Comparison of ENCODE assay signal across 10 cellular contexts in the genomic region with DNA sequence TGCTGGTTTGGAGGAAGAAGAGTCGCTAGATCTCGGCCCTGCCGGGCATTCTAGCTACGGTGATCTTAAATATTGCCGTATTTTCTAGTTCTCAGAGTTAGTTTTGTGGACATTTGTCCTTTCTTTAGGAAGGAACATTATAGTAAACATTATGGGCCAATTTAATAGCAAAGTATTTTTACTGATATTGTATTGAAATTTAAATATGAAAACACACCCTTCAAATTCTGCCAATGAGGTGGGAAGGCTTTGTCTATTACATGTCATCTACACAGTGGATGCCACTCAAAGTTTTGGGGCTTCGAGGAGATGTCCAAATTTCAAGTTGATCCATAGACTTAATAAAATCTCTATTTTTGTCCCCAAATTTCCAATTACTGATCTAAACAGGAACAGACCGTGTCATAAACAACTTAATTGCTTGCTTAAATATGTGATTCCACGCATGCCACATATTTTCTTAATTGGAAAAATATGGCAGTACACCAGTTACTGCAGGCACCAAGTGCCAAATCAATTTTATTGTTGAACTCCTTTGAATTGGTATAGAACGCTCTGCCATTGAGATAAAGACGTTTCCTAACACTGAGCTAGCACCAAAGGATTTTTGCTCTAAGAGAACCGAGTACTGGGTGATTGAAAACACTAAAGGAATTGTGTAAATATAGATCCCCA. TPM values are rescaled to one million over a fixed set of nuclear protein-coding genes. Genes with fewer than 3 reads are reported as not detected.
DNase-seq lines count a peak whose midpoint lies in the region; ATAC-seq, FAIRE-seq and TF ChIP-seq lines count a peak whose summit lies in the region.
"Had no signal": no experiment of that assay in that cellular context is flagged by ENCODE, and none has a peak within 500 bp of the region (broad histone marks: within the 10 kb centered on the region; RNA-seq: fewer than 3 reads in every experiment).

No MANE protein-coding gene starts in this region.

- WGBS in esophagus muscularis mucosa: 40% methylated on average over 11 of the region's 11 CpGs
- WGBS in smooth muscle cell (ENCODE audit: low lambda C conversion rate): 17% methylated on average over 11 of the region's 11 CpGs
- whole genome bisulfite sequencing in ovary, 3 donors: 35 to 39% (median 38%) methylated on average over 11 of the region's 11 CpGs

- H3K27ac ChIP-seq in Panc1 (ENCODE audit: low read length) (no peak overlapping the region), esophagus muscularis mucosa (replicated peaks in 1 of 4) (no peak overlapping the region), smooth muscle cell (ENCODE audit: low read depth) (no peak overlapping the region), ovary (no peak overlapping the region)

- peak overlapping the region; percentile 88 for H3K4me2 ChIP-seq in smooth muscle cell

- CTCF ChIA-PET in Panc1 (lab: Charles Lee): no interaction called here

- peak overlapping the region; percentile 69 to 79; a peak in 3 of 4 replicates for H3K4me3 ChIP-seq in Panc1 (ENCODE audit: low read depth in 2 of 2, low read length in 2 of 2)
- H3K4me3 ChIP-seq in esophagus muscularis mucosa: peak overlapping the region; percentile 37 to 64 (median 51)
- peak overlapping the region; percentile 57 for H3K4me3 ChIP-seq in smooth muscle cell
- H3K4me3 ChIP-seq in ovary: no peak overlapping the region

- BruUV-seq in Panc1 (replicated peaks; lab: Mats Ljungman, UMichigan): TSS peak; percentile 66

- H4K20me1 ChIP-seq in smooth muscle cell (ENCODE audit: low read depth): no peaks in the 10 kb centered on the region

- no peaks in the 10 kb centered on the region for H3K9me3 Mint-ChIP-seq in T-helper 2 cell treated with Interferon-gamma antibody and Interleukin-4, amounts not matched to agents 5 μg/mL and 100 μg/mL, for 36 hours

- TF ChIP-seq EP300 in esophagus muscularis mucosa (IDR thresholded peaks at IDR 0.05) (no peak), ovary (IDR thresholded peaks at IDR 0.05) (no peak)

- in situ Hi-C loops in Panc1 (cut with HindIII; ENCODE audit: low pct_unique_long_range_greater_than_20kb, low sequenced_read_pairs): no loop called here

- intact Hi-C loops in Panc1 (cut with micrococcal nuclease; ENCODE audit: unreplicated experiment): loop anchor here (10.0 kb wide), 1 partner anchor 210 kb away; no protein-coding TSS in a partner anchor
- intact Hi-C loops in esophagus muscularis mucosa (cut with DNase I): no loop called here
- intact Hi-C loops in ovary (cut with DNase I): no loop called here

- no peaks in the 10 kb centered on the region for H3F3A ChIP-seq in smooth muscle cell (ENCODE audit: low read depth)

- H3K4me3 Mint-ChIP-seq in T-helper 2 cell treated with Interferon-gamma antibody and Interleukin-4, amounts not matched to agents 5 μg/mL and 100 μg/mL, for 36 hours: peak overlapping the region; percentile 61

- DNase-seq in T-helper 2 cell treated with Interferon-gamma antibody and Interleukin-4, amounts not matched to agents 5 μg/mL and 100 μg/mL, for 36 hours (ENCODE audit: low spot score): no peak
- no peak for DNase-seq in T-helper 2 cell
- no peak for DNase-seq in Panc1 (ENCODE audit: low read depth, low spot score)
- DNase-seq in esophagus muscularis mucosa (ENCODE audit: extremely low spot score): no peak
- no peak for DNase-seq in smooth muscle cell (lab: John Stamatoyannopoulos, UW; ENCODE audit: unreplicated experiment)
- DNase-seq in GM12892 (ENCODE audit: insufficient read length): no peak
- DNase-seq in ovary: no peak

- H3K27me3 ChIP-seq in Panc1 (ENCODE audit: control insufficient read depth, insufficient read depth, low read length) (no peaks in the 10 kb centered on the region), esophagus muscularis mucosa (peaks cover 15 to 97% (median 88%) of the 10 kb centered on the region in 4 donors), smooth muscle cell (ENCODE audit: low read depth) (peaks cover 98% of the 10 kb centered on the region), ovary (peaks cover 9% of the 10 kb centered on the region)

- peaks cover 28% of the 10 kb centered on the region for H3K4me1 Mint-ChIP-seq in T-helper 2 cell treated with Interferon-gamma antibody and Interleukin-4, amounts not matched to agents 5 μg/mL and 100 μg/mL, for 36 hours (ENCODE audit: low read depth)

- H3K4me1 ChIP-seq in Panc1 (ENCODE audit: control insufficient read depth, insufficient read depth, low read length) (peaks cover 11% of the 10 kb centered on the region), esophagus muscularis mucosa (peaks cover 33 to 55% (median 49%) of the 10 kb centered on the region in 4 donors), smooth muscle cell (ENCODE audit: low read depth) (peaks cover 13% of the 10 kb centered on the region), ovary (ENCODE audit: insufficient read depth) (peaks cover 6% of the 10 kb centered on the region)

- H3K9me3 ChIP-seq in Panc1 (ENCODE audit: control insufficient read depth, insufficient read depth, low read depth, low read length) (no peaks in the 10 kb centered on the region), esophagus muscularis mucosa (peaks cover 0 to 3% (median 0%) of the 10 kb centered on the region in 4 donors), smooth muscle cell (replicated peaks; ENCODE audit: low read depth) (no peaks in the 10 kb centered on the region), ovary (no peaks in the 10 kb centered on the region)

- peaks cover 1% of the 10 kb centered on the region for H3K36me3 Mint-ChIP-seq in T-helper 2 cell treated with Interferon-gamma antibody and Interleukin-4, amounts not matched to agents 5 μg/mL and 100 μg/mL, for 36 hours (ENCODE audit: low read depth)

- no peaks in the 10 kb centered on the region for H3K79me2 ChIP-seq in smooth muscle cell (ENCODE audit: low read depth)

- ATAC-seq in Panc1 (no peak), HG03460 (IDR thresholded peaks at IDR 0.05; ENCODE audit: unreplicated experiment) (no peak)

- H3K36me3 ChIP-seq in Panc1 (ENCODE audit: control insufficient read depth, insufficient read depth, low read length): no peaks in the 10 kb centered on the region; the same call in 1 of the 2 replicates
- H3K36me3 ChIP-seq in esophagus muscularis mucosa: no peaks in the 10 kb centered on the region
- H3K36me3 ChIP-seq in smooth muscle cell (ENCODE audit: low read depth): no peaks in the 10 kb centered on the region
- no peaks in the 10 kb centered on the region for H3K36me3 ChIP-seq in ovary

- TF ChIP-seq POLR2A in esophagus muscularis mucosa (IDR thresholded peaks at IDR 0.05; ENCODE audit: low read depth): no peak
- TF ChIP-seq POLR2A in GM12892 (IDR thresholded peaks at IDR 0.05; ENCODE audit: low read depth, low read length): no peak
- TF ChIP-seq POLR2A in ovary (IDR thresholded peaks at IDR 0.05): no peak

- H2AFZ ChIP-seq in smooth muscle cell (ENCODE audit: low read depth): no peak overlapping the region

- no peak overlapping the region for H3K9ac ChIP-seq in smooth muscle cell (ENCODE audit: low read depth)

- H3K27ac Mint-ChIP-seq in T-helper 2 cell treated with Interferon-gamma antibody and Interleukin-4, amounts not matched to agents 5 μg/mL and 100 μg/mL, for 36 hours: no peak overlapping the region

- no peak for FAIRE-seq in GM12892 (lab: Jason Lieb, UNC)
- FAIRE-seq: RCC 7860 had no signal

- peaks cover 92% of the 10 kb centered on the region for H3K27me3 Mint-ChIP-seq in T-helper 2 cell treated with Interferon-gamma antibody and Interleukin-4, amounts not matched to agents 5 μg/mL and 100 μg/mL, for 36 hours (ENCODE audit: low read depth)

- POLR2A ChIA-PET in Panc1 (lab: Charles Lee): interaction anchor here (0.7 kb wide), 1 partner anchor 204 kb away, joined by 11 read pairs; no protein-coding TSS in a partner anchor

- TF ChIP-seq CTCF in Panc1 (IDR thresholded peaks at IDR 0.05) (no peak), esophagus muscularis mucosa (IDR thresholded peaks at IDR 0.05) (no peak), smooth muscle cell (IDR thresholded peaks at IDR 0.05; ENCODE audit: borderline replicate concordance, insufficient read depth, poor library complexity, severe bottlenecking) (no peak), ovary (IDR thresholded peaks at IDR 0.05) (no peak)

RNA-seq across cellular contexts. Expression of a gene that starts 1.7 kb away (rescaled TPM):
- total RNA-seq in Panc1 (2021; ENCODE audit: unreplicated experiment) (8.0 TPM), esophagus muscularis mucosa (1 to 10 TPM in 2 of 4 donors, under 1 TPM in 2; 0.32 to 2.0 (median 0.95) TPM), smooth muscle cell (1.2 and 1.4 TPM in 2 replicates), ovary (1 to 10 TPM in 1 of 7 donors, under 1 TPM in 4, not detected in 2; 0.08 to 2.3 (median 0.15) TPM)
- 7.9 TPM for polyA plus RNA-seq in Panc1 (2012; ENCODE audit: insufficient read length)
- polyA plus RNA-seq in smooth muscle cell (1.6 and 3.1 TPM in 2 replicates), ovary (under 1 TPM; 0.13 to 0.68 TPM)
- polyA plus RNA-seq in GM12892 (2012; ENCODE audit: missing spikeins): 0.17 TPM
- total RNA-seq: activated CD8-positive, alpha-beta memory T cell treated with anti-CD3 and anti-CD28 coated beads for 36 hours had no signal

RNA-seq across cellular contexts. Expression of a gene that starts 5.4 kb away (rescaled TPM):
- total RNA-seq in Panc1 (2021; ENCODE audit: unreplicated experiment) (49.4 TPM), esophagus muscularis mucosa (10 to 100 TPM; 33.1 to 57.3 (median 40.6) TPM), smooth muscle cell (43.9 and 45.1 TPM in 2 replicates), ovary (10 to 100 TPM; 30.2 to 45.1 (median 34.8) TPM)
- 22.1 TPM for polyA plus RNA-seq in Panc1 (2012; ENCODE audit: insufficient read length)
- polyA plus RNA-seq in smooth muscle cell (18.5 and 23.8 TPM in 2 replicates), ovary (10 to 100 TPM; 13.4 to 23.8 TPM)
- polyA plus RNA-seq in GM12892 (2012; ENCODE audit: missing spikeins): 33.7 TPM
